In genomic region chr15:52730163-52730562, GRCh38 we compare ENCODE assay signal across 1 cellular context.
TF ChIP-seq lines count a peak whose summit lies in the region.

No MANE protein-coding gene starts in this region.

TF ChIP-seq in WTC11, 78 proteins besides CTCF, POLR2A, EP300 and RAD21 (continued from another document):
- TF ChIP-seq STAT6 (CRISPR knock-in tag; conservative IDR thresholded peaks at IDR 0.05; ENCODE audit: low read depth), result no peak
- no peak for TF ChIP-seq ZBTB21 (CRISPR knock-in tag; IDR thresholded peaks at IDR 0.05; ENCODE audit: borderline replicate concordance)
- no peak for TF ChIP-seq IRF1 (CRISPR knock-in tag; IDR thresholded peaks at IDR 0.05)
